15 cellular contexts compared by ENCODE assay signal in genomic region chr9:109913461-109913810, GRCh38.
A peak's percentile ranks its signal among the peaks of the same experiment; 100 is the strongest.
DNase-seq lines count a peak whose midpoint lies in the region; ATAC-seq and TF ChIP-seq lines count a peak whose summit lies in the region.
"Had no signal": no experiment of that assay in that cellular context is flagged by ENCODE, and none has a peak within 500 bp of the region (broad histone marks: within the 10 kb centered on the region; RNA-seq: fewer than 3 reads in every experiment).

No MANE protein-coding gene starts in this region.

- H3K4me2 ChIP-seq in BLaER1 (peak overlapping the region; percentile 13), OCI-LY1 (ENCODE audit: low read length) (peak overlapping the region; percentile 41)

- H3K4me3 ChIP-seq in BLaER1 (no peak overlapping the region), OCI-LY1 (ENCODE audit: low read depth, low read length, poor library complexity, severe bottlenecking) (no peak overlapping the region), esophagus (ENCODE audit: low read depth in 1 of 2, low read length in 2 of 2) (no peak overlapping the region), psoas muscle (no peak overlapping the region)
- H3K4me3 ChIP-seq: mucosa of descending colon, sigmoid colon had no signal

- no peaks in the 10 kb centered on the region for H3K36me3 Mint-ChIP-seq in activated T-cell treated with anti-CD3 and anti-CD28 coated beads, Interleukin-2, amount 50 U/mL, for 24 hours (ENCODE audit: low read depth)
- H3K36me3 Mint-ChIP-seq in activated CD4-positive, alpha-beta memory T cell treated with anti-CD3 and anti-CD28 coated beads for 36 hours, result no peaks in the 10 kb centered on the region
- H3K36me3 Mint-ChIP-seq: activated naive CD8-positive, alpha-beta T cell treated with anti-CD3 and anti-CD28 coated beads for 36 hours had no signal

- TF ChIP-seq CTCF in OCI-LY1 (IDR thresholded peaks at IDR 0.05; ENCODE audit: low read length) (no peak), psoas muscle (IDR thresholded peaks at IDR 0.05) (no peak)

- H3K36me3 ChIP-seq in BLaER1 (no peaks in the 10 kb centered on the region), OCI-LY1 (ENCODE audit: insufficient read depth, low read length) (no peaks in the 10 kb centered on the region), esophagus (ENCODE audit: control insufficient read depth in 2 of 2, insufficient read depth in 2 of 2, low read length in 1 of 2) (no peaks in the 10 kb centered on the region), psoas muscle (ENCODE audit: insufficient read depth in 1 of 2, low read depth in 1 of 2) (no peaks in the 10 kb centered on the region)
- H3K36me3 ChIP-seq: sigmoid colon had no signal

- DNase-seq in psoas muscle (no peak), HPDE6-E6E7 (ENCODE audit: extremely low spot score) (no peak)
- no peak for DNase-seq in activated T-cell treated with anti-CD3 and anti-CD28 coated beads, Interleukin-2, amount 50 U/mL, for 24 hours
- DNase-seq in activated CD4-positive, alpha-beta memory T cell treated with anti-CD3 and anti-CD28 coated beads for 36 hours, result no peak
- DNase-seq: activated naive CD8-positive, alpha-beta T cell treated with anti-CD3 and anti-CD28 coated beads for 36 hours; AML-193; GOT3; hippocampal formation; NCI-H526 treated with DMSO at 0.1 percent for 48 hours; sigmoid colon had no signal

- no peaks in the 10 kb centered on the region for H3K27me3 ChIP-seq in BLaER1
- no peaks in the 10 kb centered on the region for H3K27me3 ChIP-seq in OCI-LY1 (ENCODE audit: insufficient read depth, low read length)
- H3K27me3 ChIP-seq in esophagus (ENCODE audit: control insufficient read depth in 1 of 2, insufficient read depth in 2 of 2, low read length in 2 of 2), result no peaks in the 10 kb centered on the region
- no peaks in the 10 kb centered on the region for H3K27me3 ChIP-seq in psoas muscle (ENCODE audit: insufficient read depth in 3 of 3, low read length in 2 of 3)
- H3K27me3 ChIP-seq: sigmoid colon had no signal

- H3K4me3 Mint-ChIP-seq in activated T-cell treated with anti-CD3 and anti-CD28 coated beads, Interleukin-2, amount 50 U/mL, for 24 hours, result no peak overlapping the region
- no peak overlapping the region for H3K4me3 Mint-ChIP-seq in activated CD4-positive, alpha-beta memory T cell treated with anti-CD3 and anti-CD28 coated beads for 36 hours
- H3K4me3 Mint-ChIP-seq: activated naive CD8-positive, alpha-beta T cell treated with anti-CD3 and anti-CD28 coated beads for 36 hours had no signal

- CTCF ChIA-PET in activated CD4-positive, alpha-beta memory T cell treated with anti-CD3 and anti-CD28 coated beads for 36 hours (lab: Charles Lee), result interaction anchor here (0.9 to 1.6 kb wide), 4 partner anchors 10 to 236 kb away, joined by 3 to 11 read pairs (median 3); no protein-coding TSS in a partner anchor

- POLR2A ChIA-PET in activated CD4-positive, alpha-beta memory T cell treated with anti-CD3 and anti-CD28 coated beads for 36 hours (lab: Charles Lee), result no interaction called here

- H3K27ac ChIP-seq in BLaER1 (no peak overlapping the region), OCI-LY1 (ENCODE audit: low read depth, low read length, poor library complexity, severe bottlenecking) (peak overlapping the region; percentile 98), esophagus (ENCODE audit: low read depth in 2 of 2, low read length in 1 of 2) (peak overlapping the region; percentile 29 to 42), psoas muscle (peak overlapping the region; percentile 13)

- peaks cover 20% of the 10 kb centered on the region for H3K4me1 Mint-ChIP-seq in activated T-cell treated with anti-CD3 and anti-CD28 coated beads, Interleukin-2, amount 50 U/mL, for 24 hours (ENCODE audit: low read depth)
- peaks cover 21% of the 10 kb centered on the region for H3K4me1 Mint-ChIP-seq in activated CD4-positive, alpha-beta memory T cell treated with anti-CD3 and anti-CD28 coated beads for 36 hours (ENCODE audit: low read depth)

- ATAC-seq in psoas muscle (no peak), HG03025 (IDR thresholded peaks at IDR 0.05; ENCODE audit: low FRiP score, unreplicated experiment) (no peak)
- ATAC-seq: mucosa of descending colon had no signal

- H3K4me1 ChIP-seq in BLaER1, result peaks cover 41% of the 10 kb centered on the region
- H3K4me1 ChIP-seq in OCI-LY1 (ENCODE audit: insufficient read depth, low read length, severe bottlenecking), result peaks cover 93% of the 10 kb centered on the region
- H3K4me1 ChIP-seq in esophagus (ENCODE audit: control insufficient read depth in 2 of 2, insufficient read depth in 2 of 2, low read length in 1 of 2), result peaks cover 0 to 2% of the 10 kb centered on the region in 2 donors
- H3K4me1 ChIP-seq in psoas muscle, result peaks cover 43% of the 10 kb centered on the region

- H2AFZ ChIP-seq in OCI-LY1 (ENCODE audit: low read length), result no peak overlapping the region

- 37 to 59% methylated on average over 2 of the region's 2 CpGs for WGBS in esophagus, 2 donors
- 30 to 72% (median 69%) methylated on average over 1 to 2 of the region's 2 CpGs for WGBS in psoas muscle, 3 donors

- no peaks in the 10 kb centered on the region for H3K27me3 Mint-ChIP-seq in activated T-cell treated with anti-CD3 and anti-CD28 coated beads, Interleukin-2, amount 50 U/mL, for 24 hours
- H3K27me3 Mint-ChIP-seq in activated CD4-positive, alpha-beta memory T cell treated with anti-CD3 and anti-CD28 coated beads for 36 hours, result no peaks in the 10 kb centered on the region
- H3K27me3 Mint-ChIP-seq: activated naive CD8-positive, alpha-beta T cell treated with anti-CD3 and anti-CD28 coated beads for 36 hours had no signal

- H3K9me3 ChIP-seq in BLaER1, result no peaks in the 10 kb centered on the region
- no peaks in the 10 kb centered on the region for H3K9me3 ChIP-seq in OCI-LY1 (ENCODE audit: low read length)
- no peaks in the 10 kb centered on the region for H3K9me3 ChIP-seq in esophagus (ENCODE audit: control insufficient read depth in 2 of 2, insufficient read depth in 1 of 2, low read depth in 1 of 2, low read length in 1 of 2)
- H3K9me3 ChIP-seq in psoas muscle, result no peaks in the 10 kb centered on the region
- H3K9me3 ChIP-seq: mucosa of descending colon, sigmoid colon had no signal

- H3K79me2 ChIP-seq in OCI-LY1 (ENCODE audit: insufficient read depth, low read length), result no peaks in the 10 kb centered on the region

- no peak overlapping the region for H3K27ac Mint-ChIP-seq in activated T-cell treated with anti-CD3 and anti-CD28 coated beads, Interleukin-2, amount 50 U/mL, for 24 hours
- H3K27ac Mint-ChIP-seq in activated CD4-positive, alpha-beta memory T cell treated with anti-CD3 and anti-CD28 coated beads for 36 hours, result no peak overlapping the region
- H3K27ac Mint-ChIP-seq: activated naive CD8-positive, alpha-beta T cell treated with anti-CD3 and anti-CD28 coated beads for 36 hours had no signal

- H3F3A ChIP-seq in OCI-LY1 (ENCODE audit: insufficient read depth, low read length), result peaks cover 5% of the 10 kb centered on the region; the same call in 1 of the 2 replicates

- H3K9me2 ChIP-seq in OCI-LY1 (ENCODE audit: low read depth, low read length), result no peaks in the 10 kb centered on the region

- no peaks in the 10 kb centered on the region for H3K9me3 Mint-ChIP-seq in activated T-cell treated with anti-CD3 and anti-CD28 coated beads, Interleukin-2, amount 50 U/mL, for 24 hours
- H3K9me3 Mint-ChIP-seq in activated CD4-positive, alpha-beta memory T cell treated with anti-CD3 and anti-CD28 coated beads for 36 hours, result no peaks in the 10 kb centered on the region
- H3K9me3 Mint-ChIP-seq: activated naive CD8-positive, alpha-beta T cell treated with anti-CD3 and anti-CD28 coated beads for 36 hours had no signal

- H3K9ac ChIP-seq in BLaER1, result no peak overlapping the region
- H3K9ac ChIP-seq in OCI-LY1 (ENCODE audit: low read length), result peak overlapping the region; percentile 55

- intact Hi-C loops in psoas muscle (cut with DNase I), result no loop called here
- intact Hi-C loops in activated CD4-positive, alpha-beta memory T cell treated with anti-CD3 and anti-CD28 coated beads for 36 hours (cut with micrococcal nuclease), result no loop called here

- no peaks in the 10 kb centered on the region for H4K20me1 ChIP-seq in BLaER1
- H4K20me1 ChIP-seq in OCI-LY1 (ENCODE audit: insufficient read depth, low read length), result no peaks in the 10 kb centered on the region
